In the genomic region with DNA sequence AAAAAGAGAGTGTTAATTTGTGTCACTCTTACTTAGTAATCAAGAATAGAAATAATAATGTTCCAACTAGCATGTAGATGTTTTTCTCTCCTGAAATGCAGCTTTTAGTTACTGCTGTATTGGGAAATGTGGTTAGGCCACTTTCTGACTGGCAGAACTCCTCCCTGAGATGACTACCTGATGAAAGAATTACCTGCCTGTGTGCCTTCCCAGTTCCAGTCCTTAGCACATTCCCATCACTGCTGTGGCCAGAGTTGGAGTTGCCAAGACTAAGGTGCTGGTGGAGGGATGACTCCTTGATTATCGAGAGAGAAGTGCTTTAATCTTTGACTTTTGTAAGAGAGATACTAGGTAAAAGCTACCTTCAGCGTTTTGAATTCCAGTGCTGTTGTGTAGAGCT, we compare ENCODE assay signal across 15 cellular contexts. TPM values are rescaled to one million over a fixed set of nuclear protein-coding genes. Genes with fewer than 3 reads are reported as not detected.
DNase-seq lines count a peak whose midpoint lies in the region; ATAC-seq and TF ChIP-seq lines count a peak whose summit lies in the region.
"Had no signal": no experiment of that assay in that cellular context is flagged by ENCODE, and none has a peak within 500 bp of the region (broad histone marks: within the 10 kb centered on the region; RNA-seq: fewer than 3 reads in every experiment).

No MANE protein-coding gene starts in this region.

- intact Hi-C loops in activated CD4-positive, alpha-beta memory T cell treated with anti-CD3 and anti-CD28 coated beads for 36 hours (cut with micrococcal nuclease), result no loop called here

- DNase-seq in NCI-H226 (peak; percentile 28), coronary artery (ENCODE audit: low spot score) (no peak), kidney tubule cell (ENCODE audit: low spot score) (peak; percentile 91), superior temporal gyrus (ENCODE audit: extremely low spot score) (peak; percentile 15), cerebellum (ENCODE audit: low spot score) (no peak), midbrain (lab: John Stamatoyannopoulos, UW) (no peak)
- no peak for DNase-seq in activated CD4-positive, alpha-beta memory T cell treated with anti-CD3 and anti-CD28 coated beads for 36 hours
- DNase-seq: activated CD8-positive, alpha-beta T cell treated with anti-CD3 and anti-CD28 coated beads, Interleukin-2, amount 10 ng/mL, durations not matched to agents 7 days and 5 days; activated effector memory CD4-positive, alpha-beta T cell treated with Interleukin-2 at 50 U/mL for 16 hours; NCI-H2227 treated with DMSO at 0.1 percent for 48 hours; stimulated activated CD4-positive, alpha-beta T cell treated with anti-CD3 and anti-CD28 coated beads, Interleukin-1b, Interleukin-23, amount 100 ng/mL, for 48 hours; T1000 had no signal

- H3K9me3 Mint-ChIP-seq in activated CD4-positive, alpha-beta memory T cell treated with anti-CD3 and anti-CD28 coated beads for 36 hours, result no peaks in the 10 kb centered on the region
- H3K9me3 Mint-ChIP-seq: brain had no signal

- POLR2A ChIA-PET in activated CD4-positive, alpha-beta memory T cell treated with anti-CD3 and anti-CD28 coated beads for 36 hours (lab: Charles Lee), result no interaction called here

- peaks cover 17% of the 10 kb centered on the region for H3K27me3 Mint-ChIP-seq in activated CD4-positive, alpha-beta memory T cell treated with anti-CD3 and anti-CD28 coated beads for 36 hours
- H3K27me3 Mint-ChIP-seq: brain had no signal

- TF ChIP-seq CTCF in coronary artery (IDR thresholded peaks at IDR 0.05), result no peak

- no peak overlapping the region for H3K4me3 Mint-ChIP-seq in activated CD4-positive, alpha-beta memory T cell treated with anti-CD3 and anti-CD28 coated beads for 36 hours
- H3K4me3 Mint-ChIP-seq: activated CD8-positive, alpha-beta T cell treated with anti-CD3 and anti-CD28 coated beads, Interleukin-2, amount 10 ng/mL, durations not matched to agents 7 days and 5 days had no signal

- ATAC-seq in HG03039 (IDR thresholded peaks at IDR 0.05; ENCODE audit: unreplicated experiment), result no peak
- ATAC-seq: activated CD8-positive, alpha-beta T cell treated with anti-CD3 and anti-CD28 coated beads, Interleukin-2, amount 10 ng/mL, durations not matched to agents 7 days and 5 days had no signal

- H3K4me1 Mint-ChIP-seq in activated CD4-positive, alpha-beta memory T cell treated with anti-CD3 and anti-CD28 coated beads for 36 hours (ENCODE audit: low read depth), result no peaks in the 10 kb centered on the region

- no peaks in the 10 kb centered on the region for H3K36me3 Mint-ChIP-seq in activated CD4-positive, alpha-beta memory T cell treated with anti-CD3 and anti-CD28 coated beads for 36 hours

- CTCF ChIA-PET in activated CD4-positive, alpha-beta memory T cell treated with anti-CD3 and anti-CD28 coated beads for 36 hours (lab: Charles Lee), result no interaction called here

- H3K27ac Mint-ChIP-seq in activated CD4-positive, alpha-beta memory T cell treated with anti-CD3 and anti-CD28 coated beads for 36 hours, result no peak overlapping the region
- H3K27ac Mint-ChIP-seq: activated CD8-positive, alpha-beta T cell treated with anti-CD3 and anti-CD28 coated beads, Interleukin-2, amount 10 ng/mL, durations not matched to agents 7 days and 5 days had no signal

- H3K27ac ChIP-seq in coronary artery, result peak overlapping the region; percentile 73 to 75

- H3K4me3 ChIP-seq in coronary artery, result peak overlapping the region; percentile 44
- H3K4me3 ChIP-seq: HAP-1 had no signal

RNA-seq across cellular contexts. Expression of a gene that starts 9.5 kb away (rescaled TPM):
- 65.7 TPM for total RNA-seq in cerebellum
- total RNA-seq in activated CD4-positive, alpha-beta memory T cell treated with anti-CD3 and anti-CD28 coated beads for 36 hours, result under 1 TPM; 0.34 to 0.45 TPM

Comparison
In these comparisons a context has a peak if more than half of its experiments do, and no peak if none do; other contexts are left out.
1. DNase-seq: peak in NCI-H226 (single experiment), kidney tubule cell (single experiment) and superior temporal gyrus (single experiment); none in coronary artery (single experiment), cerebellum (single experiment), activated CD4-positive, alpha-beta memory T cell treated with anti-CD3 and anti-CD28 coated beads for 36 hours (single experiment) and midbrain (single experiment).
2. RNA of a gene that starts 9.5 kb away (total RNA-seq): 65.7 TPM in cerebellum (single experiment); 0.34 to 0.45 TPM in activated CD4-positive, alpha-beta memory T cell treated with anti-CD3 and anti-CD28 coated beads for 36 hours; every median in the first group is over 10 times any median in the second.